Comparison of ENCODE assay signal across 1 cellular context in genomic region chr6:149717588-149718458, GRCh38.
A peak's percentile ranks its signal among the peaks of the same experiment; 100 is the strongest.
TF ChIP-seq lines count a peak whose summit lies in the region.

TSS of gene LATS1 (minus strand) at chr6:149718101. CDS start at chr6:149702126, 15,975 bp downstream.

TF ChIP-seq in A549, 52 proteins besides CTCF, POLR2A, EP300 and RAD21 (continued from another document):
- TF ChIP-seq, protein P1, sequence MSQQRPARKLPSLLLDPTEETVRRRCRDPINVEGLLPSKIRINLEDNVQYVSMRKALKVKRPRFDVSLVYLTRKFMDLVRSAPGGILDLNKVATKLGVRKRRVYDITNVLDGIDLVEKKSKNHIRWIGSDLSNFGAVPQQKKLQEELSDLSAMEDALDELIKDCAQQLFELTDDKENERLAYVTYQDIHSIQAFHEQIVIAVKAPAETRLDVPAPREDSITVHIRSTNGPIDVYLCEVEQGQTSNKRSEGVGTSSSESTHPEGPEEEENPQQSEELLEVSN (IDR thresholded peaks at IDR 0.05; ENCODE audit: borderline replicate concordance, low read depth) = peak; percentile 75; the same call in 1 of the 2 replicates
- TF ChIP-seq ZNF302 (CRISPR knock-in tag; IDR thresholded peaks at IDR 0.05) (no peak), MYC (IDR thresholded peaks at IDR 0.05; ENCODE audit: borderline replicate concordance, low read length) (0 out of 2 replicates have a peak, but pooled peaks have one; percentile 40), PHF8 (IDR thresholded peaks at IDR 0.05; ENCODE audit: borderline replicate concordance, low read depth) (peak; percentile 68)
